Comparison of ENCODE assay signal across 20 cellular contexts in genomic region chr5:42502613-42503470, GRCh38.
DNase-seq lines count a peak whose midpoint lies in the region; ATAC-seq, FAIRE-seq and TF ChIP-seq lines count a peak whose summit lies in the region.
"Had no signal": no experiment of that assay in that cellular context is flagged by ENCODE, and none has a peak within 500 bp of the region (broad histone marks: within the 10 kb centered on the region; RNA-seq: fewer than 3 reads in every experiment).

No MANE protein-coding gene starts in this region.

- H3K36me3 ChIP-seq in keratinocyte (ENCODE audit: control insufficient read depth in 2 of 2, extremely low read depth in 1 of 2, insufficient read depth in 2 of 2, low read length in 2 of 2) (no peaks in the 10 kb centered on the region), skeletal muscle satellite cell (ENCODE audit: insufficient read depth, low read length) (no peaks in the 10 kb centered on the region), left lung (no peaks in the 10 kb centered on the region)
- H3K36me3 ChIP-seq: BE2C, MG63 had no signal

- intact Hi-C loops in left lung (cut with DNase I), result no loop called here

- H3K9me1 ChIP-seq in keratinocyte (ENCODE audit: control insufficient read depth, extremely low read depth, insufficient read depth, low read length), result no peaks in the 10 kb centered on the region

- ATAC-seq in left lung, result no peak
- ATAC-seq in HG03097 (IDR thresholded peaks at IDR 0.05; ENCODE audit: low FRiP score, unreplicated experiment), result no peak
- no peak for ATAC-seq in GM18873 (IDR thresholded peaks at IDR 0.05; ENCODE audit: low FRiP score, unreplicated experiment)
- ATAC-seq: GM23338 had no signal

- no peak overlapping the region for H2AFZ ChIP-seq in keratinocyte (ENCODE audit: control insufficient read depth, low read length)
- H2AFZ ChIP-seq: GM23338 had no signal

- dilution Hi-C loops in keratinocyte (cut with MboI; ENCODE audit: extremely low pct_ligation_motif_present, low sequenced_read_pairs), result no loop called here

- H3K4me1 ChIP-seq in keratinocyte (ENCODE audit: control insufficient read depth, extremely low read depth, insufficient read depth, low read length) (peaks cover 20% of the 10 kb centered on the region), skeletal muscle satellite cell (ENCODE audit: control insufficient read depth, insufficient read depth, low read length) (peaks cover 8% of the 10 kb centered on the region), left lung (no peaks in the 10 kb centered on the region)
- H3K4me1 ChIP-seq: BE2C had no signal

- no peaks in the 10 kb centered on the region for H3K9me3 ChIP-seq in keratinocyte (ENCODE audit: control insufficient read depth, low read depth, low read length)
- no peaks in the 10 kb centered on the region for H3K9me3 ChIP-seq in skeletal muscle satellite cell (replicated peaks; ENCODE audit: low read length)
- no peaks in the 10 kb centered on the region for H3K9me3 ChIP-seq in left lung
- H3K9me3 ChIP-seq: BE2C, MG63 had no signal

- H3K9ac ChIP-seq in keratinocyte (ENCODE audit: control insufficient read depth, extremely low read depth, insufficient read depth, low read length), result no peak overlapping the region
- H3K9ac ChIP-seq in skeletal muscle satellite cell (ENCODE audit: low read depth, low read length), result no peak overlapping the region

- H3K4me2 ChIP-seq in keratinocyte (ENCODE audit: control insufficient read depth, extremely low read depth, insufficient read depth, low read depth, low read length) (peak overlapping the region; percentile 69), skeletal muscle satellite cell (ENCODE audit: low read length) (peak overlapping the region; percentile 11)
- H3K4me2 ChIP-seq: GM23338 had no signal

- H3K4me3 ChIP-seq in choroid plexus epithelial cell (ENCODE audit: low read depth, low read length) (no peak overlapping the region), keratinocyte (ENCODE audit: control insufficient read depth in 2 of 3, extremely low read depth in 1 of 3, insufficient read depth in 2 of 3, low read depth in 1 of 3, low read length in 3 of 3) (no peak overlapping the region), skeletal muscle satellite cell (ENCODE audit: low read length) (no peak overlapping the region), left lung (no peak overlapping the region)
- H3K4me3 ChIP-seq: GM23338, MG63 had no signal

- no peaks in the 10 kb centered on the region for H3K79me2 ChIP-seq in keratinocyte (ENCODE audit: control insufficient read depth, insufficient read depth, low read length)

- DNase-seq in RCC 7860 (ENCODE audit: low spot score) (no peak), choroid plexus epithelial cell (ENCODE audit: low read depth) (peak; percentile 14), keratinocyte (ENCODE audit: low read depth, low spot score) (no peak), left lung (no peak), NCI-H345 treated with DMSO at 0.1 percent for 48 hours (lab: John Stamatoyannopoulos, UW; ENCODE audit: unreplicated experiment) (no peak)
- DNase-seq: BE2C; CD4-positive, alpha-beta memory T cell; GF-D8; KG1; MG63; NCI-H1105; NCI-H1694 treated with DMSO at 0.1 percent for 48 hours; NCI-H446 treated with DMSO at 0.1 percent for 48 hours; NCI-H748 treated with DMSO at 0.1 percent for 48 hours; SHP77 had no signal

- TF ChIP-seq CTCF in choroid plexus epithelial cell (conservative IDR thresholded peaks at IDR 0.05; ENCODE audit: low read depth, low read length) (no peak), keratinocyte (optimal IDR thresholded peaks at IDR 0.05 in 1 of 3, IDR thresholded peaks at IDR 0.05 in 1 of 3, conservative IDR thresholded peaks at IDR 0.05 in 1 of 3; ENCODE audit: extremely low read depth in 1 of 3, insufficient read depth in 2 of 3, low read length in 3 of 3) (no peak), left lung (IDR thresholded peaks at IDR 0.05) (no peak)

- H4K20me1 ChIP-seq in keratinocyte (ENCODE audit: control insufficient read depth, extremely low read depth, insufficient read depth, low read length), result no peaks in the 10 kb centered on the region

- H3K27ac ChIP-seq in keratinocyte (ENCODE audit: control insufficient read depth, insufficient read depth, low read length) (no peak overlapping the region), left lung (no peak overlapping the region)

- no peaks in the 10 kb centered on the region for H3K27me3 ChIP-seq in keratinocyte (ENCODE audit: control insufficient read depth, extremely low read depth, insufficient read depth, low read length)
- no peaks in the 10 kb centered on the region for H3K27me3 ChIP-seq in skeletal muscle satellite cell (ENCODE audit: control insufficient read depth, insufficient read depth, low read length)
- no peaks in the 10 kb centered on the region for H3K27me3 ChIP-seq in left lung
- H3K27me3 ChIP-seq: BE2C, MG63 had no signal

- FAIRE-seq in RCC 7860 (lab: Jason Lieb, UNC) (peak; percentile 45), keratinocyte (lab: Jason Lieb, UNC) (peak; percentile 74)
- FAIRE-seq: D721Med had no signal
